14 cellular contexts compared by ENCODE assay signal in the genomic region with DNA sequence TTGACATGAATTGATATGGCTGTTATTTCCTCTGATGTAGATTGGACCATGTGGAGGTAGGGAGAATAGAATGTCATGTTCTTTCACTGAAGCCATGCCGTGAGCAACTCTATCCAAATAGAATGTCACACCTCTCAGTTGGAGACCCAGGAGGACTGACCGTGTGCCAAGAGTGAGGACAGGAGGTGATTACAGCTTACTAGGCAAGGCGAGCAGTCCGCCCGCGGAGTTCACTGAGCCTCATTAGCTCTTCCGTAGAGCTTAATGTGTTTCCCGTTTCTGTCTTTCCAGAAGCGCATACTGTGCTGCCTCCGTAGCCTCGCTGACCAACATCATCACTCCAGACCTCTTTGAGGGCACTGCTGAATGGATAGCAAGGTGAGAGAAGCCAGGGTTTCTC.
"Had no signal": no experiment of that assay in that cellular context is flagged by ENCODE, and none has a peak within 500 bp of the region (broad histone marks: within the 10 kb centered on the region; RNA-seq: fewer than 3 reads in every experiment).

No MANE protein-coding gene starts in this region.

- H3K4me1 ChIP-seq: uterus had no signal

- ATAC-seq: activated T-cell treated with anti-CD3 and anti-CD28 coated beads, Interleukin-2, amount 50 U/mL, for 72 hours had no signal

- H3K27ac ChIP-seq: cardiac muscle cell, epithelial cell of prostate, skin epidermis, stomach, uterus had no signal

- H3K9me3 ChIP-seq: stomach, uterus had no signal

- H3K36me3 ChIP-seq: uterus had no signal

- H3K4me3 ChIP-seq: cardiac muscle cell, skin epidermis, stomach, uterus had no signal

- DNase-seq: activated CD4-positive, alpha-beta memory T cell treated with anti-CD3 and anti-CD28 coated beads, Interleukin-2, amount 10 ng/mL, durations not matched to agents 7 days and 5 days; activated CD8-positive, alpha-beta memory T cell treated with anti-CD3 and anti-CD28 coated beads, Interleukin-2, amount 50 U/mL, for 4 hours; activated naive CD8-positive, alpha-beta T cell treated with anti-CD3 and anti-CD28 coated beads, Interleukin-2, amount 10 ng/mL, durations not matched to agents 7 days and 5 days; activated T-cell treated with anti-CD3 and anti-CD28 coated beads, Interleukin-2, amount 50 U/mL, for 72 hours; cortex of kidney; effector CD8-positive, alpha-beta T cell; immature natural killer cell; stomach; SW 1271; T1000; uterus had no signal

- H3K27me3 ChIP-seq: cardiac muscle cell, stomach, uterus had no signal
